ENCODE assay signal across 8 cellular contexts in genomic region chr10:125123363-125124113, GRCh38. TPM values are rescaled to one million over a fixed set of nuclear protein-coding genes. Genes with fewer than 3 reads are reported as not detected.
A peak's percentile ranks its signal among the peaks of the same experiment; 100 is the strongest.
DNase-seq lines count a peak whose midpoint lies in the region; ATAC-seq and TF ChIP-seq lines count a peak whose summit lies in the region.

No MANE protein-coding gene starts in this region.

- H3K9ac ChIP-seq in SK-N-SH, result no peak overlapping the region

- peaks cover 97% of the 10 kb centered on the region for H4K20me1 ChIP-seq in SK-N-SH (ENCODE audit: insufficient read depth)

- H3K27me3 ChIP-seq in SK-N-SH (ENCODE audit: insufficient read depth), result no peaks in the 10 kb centered on the region

- CTCF ChIA-PET in SK-N-SH (lab: Yijun Ruan, JAX), result no interaction called here

- POLR2A ChIA-PET in SK-N-SH (lab: Yijun Ruan, JAX), result no interaction called here

- peaks cover 99% of the 10 kb centered on the region for H3K79me2 ChIP-seq in SK-N-SH (ENCODE audit: insufficient read depth)

- no peak for TF ChIP-seq RAD21 in SK-N-SH (IDR thresholded peaks at IDR 0.05; ENCODE audit: low read length)

- H3K4me3 Mint-ChIP-seq in natural killer cell, result peak overlapping the region; percentile 72

- no peak for TF ChIP-seq EP300 in SK-N-SH (IDR thresholded peaks at IDR 0.05; ENCODE audit: borderline replicate concordance in 1 of 2, low read depth in 1 of 2, low read length in 1 of 2)

- H3K36me3 ChIP-seq in SK-N-SH (replicated peaks in 1 of 2; ENCODE audit: control insufficient read depth in 1 of 2, insufficient read depth in 2 of 2, low read length in 1 of 2), result peaks cover 0 to 28% of the 10 kb centered on the region in 2 experiments

- TF ChIP-seq CTCF in natural killer cell (IDR thresholded peaks at IDR 0.05) (no peak), SK-N-SH (IDR thresholded peaks at IDR 0.05) (no peak)

- peaks cover 19 to 23% of the 10 kb centered on the region in 2 experiments; a peak in 2 of 4 replicates for H3K4me1 ChIP-seq in SK-N-SH (ENCODE audit: control insufficient read depth in 1 of 2, insufficient read depth in 2 of 2, low read depth in 1 of 2, low read length in 1 of 2)

- H3K36me3 Mint-ChIP-seq in natural killer cell, result no peaks in the 10 kb centered on the region

- H3K9me3 ChIP-seq in SK-N-SH, result no peaks in the 10 kb centered on the region

- no peak overlapping the region for H2AFZ ChIP-seq in SK-N-SH (ENCODE audit: low read depth)

- peak; percentile 71 for DNase-seq in AG08395 (ENCODE audit: low spot score)
- peak; percentile 90 for DNase-seq in NCI-H460 (ENCODE audit: extremely low read depth, low read depth)
- no peak for DNase-seq in natural killer cell
- no peak for DNase-seq in SK-N-SH

- peak overlapping the region in 1 of 2 experiments; percentile 28; a peak in 1 of 4 replicates for H3K27ac ChIP-seq in SK-N-SH (ENCODE audit: low read depth in 2 of 2, low read length in 1 of 2)

- no peaks in the 10 kb centered on the region for H3K9me3 Mint-ChIP-seq in natural killer cell

- no peaks in the 10 kb centered on the region for H3K27me3 Mint-ChIP-seq in natural killer cell (ENCODE audit: low read depth in 2 of 2)

- ATAC-seq in esophagus mucosa, result peak; percentile 88
- ATAC-seq in natural killer cell, result peak in 2 of 3 donors; percentile 58 to 65
- no peak for ATAC-seq in HG03139 (IDR thresholded peaks at IDR 0.05; ENCODE audit: unreplicated experiment)
- ATAC-seq in HG03097 (IDR thresholded peaks at IDR 0.05; ENCODE audit: low FRiP score, unreplicated experiment), result no peak
- no peak for ATAC-seq in HG03460 (IDR thresholded peaks at IDR 0.05; ENCODE audit: unreplicated experiment)

- intact Hi-C loops in natural killer cell (cut with micrococcal nuclease), result no loop called here

- no peaks in the 10 kb centered on the region for H3F3A ChIP-seq in SK-N-SH (replicated peaks; ENCODE audit: insufficient read depth)

- peaks cover 96 to 99% of the 10 kb centered on the region in 2 donors for H3K4me1 Mint-ChIP-seq in natural killer cell

- peak overlapping the region; percentile 90 to 91 for H3K27ac Mint-ChIP-seq in natural killer cell

- 65% methylated on average over 9 of the region's 13 CpGs for WGBS in SK-N-SH (ENCODE audit: low lambda C conversion rate)

- no peak overlapping the region for H3K4me2 ChIP-seq in SK-N-SH

- no peak overlapping the region for H3K4me3 ChIP-seq in SK-N-SH (ENCODE audit: low read depth in 2 of 2, low read length in 1 of 2)

- no peaks in the 10 kb centered on the region for H3K9me2 ChIP-seq in SK-N-SH

TF ChIP-seq in SK-N-SH, 30 proteins besides CTCF, POLR2A, EP300 and RAD21:
- TF ChIP-seq RCOR1 (IDR thresholded peaks at IDR 0.05; ENCODE audit: low read length) (no peak), MEF2A (IDR thresholded peaks at IDR 0.05; ENCODE audit: borderline replicate concordance, low read depth) (no peak), TAF1 (IDR thresholded peaks at IDR 0.05; ENCODE audit: borderline replicate concordance, low read depth, low read length) (no peak), FOSL2 (IDR thresholded peaks at IDR 0.05; ENCODE audit: borderline replicate concordance, low read depth) (no peak), POLR2AphosphoS5 (IDR thresholded peaks at IDR 0.05; ENCODE audit: low read depth, low read length) (no peak), GATA2 (CRISPR knock-in tag; IDR thresholded peaks at IDR 0.05) (no peak), ELF1 (IDR thresholded peaks at IDR 0.05) (no peak), RFX5 (IDR thresholded peaks at IDR 0.05; ENCODE audit: low read length) (no peak), MXI1 (IDR thresholded peaks at IDR 0.05; ENCODE audit: low read depth, low read length) (no peak), JUND (IDR thresholded peaks at IDR 0.05) (no peak), NFIC (IDR thresholded peaks at IDR 0.05; ENCODE audit: borderline replicate concordance) (no peak), YY1 (IDR thresholded peaks at IDR 0.05; ENCODE audit: low read depth) (no peak), CHD2 (IDR thresholded peaks at IDR 0.05; ENCODE audit: low read length, partially characterized antibody) (no peak), USF1 (IDR thresholded peaks at IDR 0.05; ENCODE audit: borderline replicate concordance, low read depth) (no peak), EZH2phosphoT487 (IDR thresholded peaks at IDR 0.05; ENCODE audit: borderline replicate concordance, low read depth) (no peak), REST (IDR thresholded peaks at IDR 0.05; ENCODE audit: low read depth, low read length) (no peak), FOXM1 (IDR thresholded peaks at IDR 0.05; ENCODE audit: low read depth) (no peak)
TF ChIP-seq in SK-N-SH: peak in this region for 0.

RNA-seq across cellular contexts. Expression of gene CTBP2, which starts 36.8 kb away (rescaled TPM):
- 75.1 and 77.3 TPM in 2 replicates for total RNA-seq in NCI-H460 (2014; rRNA removed; shearing (Covaris generic))
- 87.0 and 111 TPM in 2 replicates for polyA plus RNA-seq in NCI-H460 (2014; cell fraction: nucleus; rRNA removed)
- total RNA-seq in esophagus mucosa (46.7 TPM), natural killer cell (100 to 1,000 TPM; 120 to 179 (median 124) TPM)
- 51.5 and 69.7 TPM in 2 replicates for polyA plus RNA-seq in SK-N-SH (2012; rRNA removed)
- polyA plus RNA-seq in SK-N-SH (2012; cell fraction: cytosol; rRNA removed), result 41.0 and 63.0 TPM in 2 replicates
- polyA plus RNA-seq in SK-N-SH (2012; cell fraction: nucleus; rRNA removed), result 128 and 129 TPM in 2 replicates

Comparison
In these comparisons a context has a peak if more than half of its experiments do, and no peak if none do; other contexts are left out.
1. DNase-seq: peak in AG08395 (single experiment) and NCI-H460 (single experiment); none in natural killer cell (single experiment) and SK-N-SH (single experiment).
2. ATAC-seq: peak in esophagus mucosa (single experiment) and natural killer cell (2 of 3); none in HG03139 (single experiment), HG03097 (single experiment) and HG03460 (single experiment).